ENCODE assay signal across 31 cellular contexts in the genomic region with DNA sequence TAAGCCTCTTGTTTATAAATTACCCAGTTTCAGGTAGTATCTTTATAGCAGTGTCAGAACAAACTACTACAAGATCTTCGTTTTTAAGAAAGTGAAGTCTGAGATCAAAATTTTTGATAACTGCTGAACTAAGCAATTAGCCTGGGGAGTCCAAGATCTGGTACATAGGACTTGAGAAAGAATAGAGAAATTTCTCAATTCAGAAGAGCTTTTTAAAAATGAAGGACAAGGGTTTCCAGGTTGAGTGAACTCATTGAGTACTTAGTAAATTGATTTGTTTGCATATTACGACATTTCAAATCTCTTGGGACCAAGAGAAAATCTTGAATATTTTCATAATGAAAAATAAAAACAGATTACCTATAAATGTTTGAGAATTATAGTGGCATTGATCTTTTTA.
DNase-seq lines count a peak whose midpoint lies in the region; ATAC-seq and TF ChIP-seq lines count a peak whose summit lies in the region.
"Had no signal": no experiment of that assay in that cellular context is flagged by ENCODE, and none has a peak within 500 bp of the region (broad histone marks: within the 10 kb centered on the region; RNA-seq: fewer than 3 reads in every experiment).

No MANE protein-coding gene starts in this region.

- no peaks in the 10 kb centered on the region for H3K36me3 Mint-ChIP-seq in stimulated activated naive B cell treated with anti-CD40 and anti-IgM and Interleukin-4, amounts not matched to agents 10 μg/mL and 1 μg/mL and 100 μg/mL, for 72 hours
- H3K36me3 Mint-ChIP-seq: CD14-positive monocyte; CD4-positive, alpha-beta memory T cell; CD4-positive, CD25-positive, alpha-beta regulatory T cell; CD8-positive, alpha-beta memory T cell; CD8-positive, alpha-beta T cell had no signal

- H3K27me3 Mint-ChIP-seq in stimulated activated naive B cell treated with anti-CD40 and anti-IgM and Interleukin-4, amounts not matched to agents 10 μg/mL and 1 μg/mL and 100 μg/mL, for 72 hours: no peaks in the 10 kb centered on the region
- H3K27me3 Mint-ChIP-seq: B cell; CD4-positive, alpha-beta memory T cell; CD4-positive, alpha-beta T cell; CD4-positive, CD25-positive, alpha-beta regulatory T cell; CD8-positive, alpha-beta memory T cell had no signal

- no peak for DNase-seq in left lung
- DNase-seq in stimulated activated naive B cell treated with anti-CD40 and anti-IgM and Interleukin-4, amounts not matched to agents 10 μg/mL and 1 μg/mL and 100 μg/mL, for 72 hours: no peak
- DNase-seq in NCI-H2029 treated with DMSO at 0.1 percent for 48 hours (lab: John Stamatoyannopoulos, UW): no peak
- DNase-seq: 8988T; ACHN; AML-193; BE2C; C1 segment of cervical spinal cord; Caco-2; Calu3; CD4-positive, alpha-beta memory T cell; CD4-positive, alpha-beta T cell; CD4-positive, CD25-positive, alpha-beta regulatory T cell; CD8-positive, alpha-beta memory T cell; CD8-positive, alpha-beta T cell; COR-L47; DMS 273 treated with DMSO at 0.1 percent for 48 hours; DMS153; DMS53; DMS79; DMS79 treated with DMSO at 0.1 percent for 48 hours; DND-41; EL had no signal

- peak; percentile 53 for ATAC-seq in left lung
- ATAC-seq in stimulated activated naive B cell treated with anti-CD40 and anti-IgM and Interleukin-4, amounts not matched to agents 10 μg/mL and 1 μg/mL and 100 μg/mL, for 72 hours (replicated peaks): no peak
- no peak for ATAC-seq in HG02678 (IDR thresholded peaks at IDR 0.05; ENCODE audit: unreplicated experiment)
- ATAC-seq: A549; CD8-positive, alpha-beta T cell had no signal

- H3K36me3 ChIP-seq in left lung: no peaks in the 10 kb centered on the region
- H3K36me3 ChIP-seq: BE2C; BLaER1; BLaER1 treated with 17β-estradiol and CSF1 and Interleukin-3, amounts not matched to agents 10 nM and 100 nM had no signal

- H3K4me1 ChIP-seq in left lung: no peaks in the 10 kb centered on the region
- H3K4me1 ChIP-seq: A549; BE2C; BLaER1; BLaER1 treated with 17β-estradiol and CSF1 and Interleukin-3, amounts not matched to agents 10 nM and 100 nM; Caco-2 had no signal

- intact Hi-C loops in left lung (cut with DNase I): no loop called here

- no peak overlapping the region for H3K4me3 Mint-ChIP-seq in stimulated activated naive B cell treated with anti-CD40 and anti-IgM and Interleukin-4, amounts not matched to agents 10 μg/mL and 1 μg/mL and 100 μg/mL, for 72 hours
- H3K4me3 Mint-ChIP-seq: B cell; CD14-positive monocyte; CD4-positive, alpha-beta memory T cell; CD4-positive, alpha-beta T cell; CD8-positive, alpha-beta memory T cell; CD8-positive, alpha-beta T cell had no signal

- H3K27me3 ChIP-seq in left lung: no peaks in the 10 kb centered on the region
- H3K27me3 ChIP-seq: BE2C; BLaER1; BLaER1 treated with 17β-estradiol and CSF1 and Interleukin-3, amounts not matched to agents 10 nM and 100 nM had no signal

- H3K9me3 Mint-ChIP-seq in stimulated activated naive B cell treated with anti-CD40 and anti-IgM and Interleukin-4, amounts not matched to agents 10 μg/mL and 1 μg/mL and 100 μg/mL, for 72 hours: peaks cover 4 to 5% of the 10 kb centered on the region in 2 donors
- H3K9me3 Mint-ChIP-seq: CD4-positive, alpha-beta T cell had no signal

- no peaks in the 10 kb centered on the region for H3K4me1 Mint-ChIP-seq in stimulated activated naive B cell treated with anti-CD40 and anti-IgM and Interleukin-4, amounts not matched to agents 10 μg/mL and 1 μg/mL and 100 μg/mL, for 72 hours
- H3K4me1 Mint-ChIP-seq: B cell; CD14-positive monocyte; CD4-positive, alpha-beta memory T cell; CD4-positive, CD25-positive, alpha-beta regulatory T cell; CD8-positive, alpha-beta memory T cell had no signal

- TF ChIP-seq CTCF in left lung (IDR thresholded peaks at IDR 0.05): no peak

- no peaks in the 10 kb centered on the region for H3K9me3 ChIP-seq in left lung
- H3K9me3 ChIP-seq: A549, BE2C, Caco-2 had no signal

- no peak overlapping the region for H3K4me3 ChIP-seq in left lung
- H3K4me3 ChIP-seq: A549; BLaER1; BLaER1 treated with 17β-estradiol and CSF1 and Interleukin-3, amounts not matched to agents 10 nM and 100 nM had no signal

- H3K27ac ChIP-seq in left lung: no peak overlapping the region
- H3K27ac ChIP-seq: 22Rv1; A549; BLaER1; BLaER1 treated with 17β-estradiol and CSF1 and Interleukin-3, amounts not matched to agents 10 nM and 100 nM; C4-2B had no signal

- peak overlapping the region; percentile 17 for H3K27ac Mint-ChIP-seq in stimulated activated naive B cell treated with anti-CD40 and anti-IgM and Interleukin-4, amounts not matched to agents 10 μg/mL and 1 μg/mL and 100 μg/mL, for 72 hours
- H3K27ac Mint-ChIP-seq: B cell; CD4-positive, alpha-beta memory T cell; CD4-positive, alpha-beta T cell; CD4-positive, CD25-positive, alpha-beta regulatory T cell; CD8-positive, alpha-beta memory T cell; CD8-positive, alpha-beta T cell had no signal
